ENCODE assay signal across 29 cellular contexts in genomic region chr17:6815775-6816174, GRCh38. TPM values are rescaled to one million over a fixed set of nuclear protein-coding genes. Genes with fewer than 3 reads are reported as not detected.
"Had no signal": no experiment of that assay in that cellular context is flagged by ENCODE, and none has a peak within 500 bp of the region (broad histone marks: within the 10 kb centered on the region; RNA-seq: fewer than 3 reads in every experiment).

No MANE protein-coding gene starts in this region.

- H3K4me3 ChIP-seq: left ventricle myocardium inferior, neural progenitor cell, sigmoid colon, smooth muscle cell, tibial nerve had no signal

- H3K27ac ChIP-seq: left ventricle myocardium inferior, neural progenitor cell, sigmoid colon, tibial nerve had no signal

- H3K4me1 ChIP-seq: left ventricle myocardium inferior, neural progenitor cell, sigmoid colon, tibial nerve had no signal

- H3K4me1 Mint-ChIP-seq: activated naive CD8-positive, alpha-beta T cell treated with anti-CD3 and anti-CD28 coated beads, Interleukin-2, amount 50 U/mL, for 24 hours; brain; mesothelial cell of epicardium; naive thymus-derived CD8-positive, alpha-beta T cell; neural progenitor cell had no signal

- H3K9me3 ChIP-seq: sigmoid colon had no signal

- FAIRE-seq: frontal cortex had no signal

- H3K27me3 ChIP-seq: sigmoid colon, tibial nerve had no signal

- H3K4me3 Mint-ChIP-seq: activated naive CD8-positive, alpha-beta T cell treated with anti-CD3 and anti-CD28 coated beads, Interleukin-2, amount 50 U/mL, for 24 hours; activated T-cell treated with anti-CD3 and anti-CD28 coated beads, Interleukin-2, amount 50 U/mL, for 72 hours; brain; mesothelial cell of epicardium; naive thymus-derived CD8-positive, alpha-beta T cell; neural progenitor cell; stimulated activated naive CD8-positive, alpha-beta T cell treated with anti-CD3 and anti-CD28 coated beads, Interleukin-15, Interleukin-2, amounts not matched to agents 100 ng/mL and 50 ng/mL, for 24 hours; T-helper 1 cell treated with Interleukin-12 subunit alpha and Interleukin-12 subunit beta and Interleukin-4 antibody, amounts not matched to agents 30 μg/mL and 1 μg/mL, for 36 hours had no signal

- H3K27ac Mint-ChIP-seq: activated naive CD8-positive, alpha-beta T cell treated with anti-CD3 and anti-CD28 coated beads, Interleukin-2, amount 50 U/mL, for 24 hours; activated T-cell treated with anti-CD3 and anti-CD28 coated beads, Interleukin-2, amount 50 U/mL, for 72 hours; brain; mesothelial cell of epicardium; naive thymus-derived CD8-positive, alpha-beta T cell; stimulated activated naive CD8-positive, alpha-beta T cell treated with anti-CD3 and anti-CD28 coated beads, Interleukin-15, Interleukin-2, amounts not matched to agents 100 ng/mL and 50 ng/mL, for 24 hours; T-helper 1 cell treated with Interleukin-12 subunit alpha and Interleukin-12 subunit beta and Interleukin-4 antibody, amounts not matched to agents 30 μg/mL and 1 μg/mL, for 36 hours had no signal

- ATAC-seq: activated naive CD8-positive, alpha-beta T cell treated with anti-CD3 and anti-CD28 coated beads, Interleukin-2, amount 50 U/mL, for 24 hours; activated T-cell treated with anti-CD3 and anti-CD28 coated beads, Interleukin-2, amount 50 U/mL, for 72 hours; esophagus mucosa; naive thymus-derived CD8-positive, alpha-beta T cell had no signal

- H3K36me3 Mint-ChIP-seq: brain; mesothelial cell of epicardium; naive thymus-derived CD8-positive, alpha-beta T cell; neural progenitor cell had no signal

- DNase-seq: activated effector memory CD4-positive, alpha-beta T cell treated with Interleukin-2 at 50 U/mL for 16 hours; activated naive CD4-positive, alpha-beta T cell treated with anti-CD3 and anti-CD28 coated beads, Interleukin-2, amount 50 U/mL, for 16 hours; activated naive CD8-positive, alpha-beta T cell treated with anti-CD3 and anti-CD28 coated beads, Interleukin-2, amount 50 U/mL, for 24 hours; activated T-cell treated with anti-CD3 and anti-CD28 coated beads, Interleukin-2, amount 50 U/mL, for 72 hours; aorta; caudate nucleus; dermis blood vessel endothelial cell; effector memory CD4-positive, alpha-beta T cell; hippocampal formation; kidney glomerular epithelial cell; left ventricle myocardium inferior; mammary epithelial cell; naive thymus-derived CD8-positive, alpha-beta T cell; sigmoid colon; stimulated activated CD4-positive, alpha-beta T cell treated with anti-CD3 and anti-CD28 coated beads, Interleukin-4, amount 100 ng/mL, for 4 hours; T1000 had no signal

- H3K9me3 Mint-ChIP-seq: activated naive CD8-positive, alpha-beta T cell treated with anti-CD3 and anti-CD28 coated beads, Interleukin-2, amount 50 U/mL, for 24 hours; activated T-cell treated with anti-CD3 and anti-CD28 coated beads, Interleukin-2, amount 50 U/mL, for 72 hours; stimulated activated naive CD8-positive, alpha-beta T cell treated with anti-CD3 and anti-CD28 coated beads, Interleukin-15, Interleukin-2, amounts not matched to agents 100 ng/mL and 50 ng/mL, for 24 hours; T-helper 1 cell treated with Interleukin-12 subunit alpha and Interleukin-12 subunit beta and Interleukin-4 antibody, amounts not matched to agents 30 μg/mL and 1 μg/mL, for 36 hours had no signal

- H3K36me3 ChIP-seq: left ventricle myocardium inferior, neural progenitor cell, sigmoid colon, tibial nerve had no signal

RNA-seq across cellular contexts. Expression of gene TEKT1, which starts 15.8 kb away (rescaled TPM):
- total RNA-seq: activated T-cell treated with anti-CD3 and anti-CD28 coated beads, Interleukin-2, amount 50 U/mL, for 72 hours; aorta; dermis blood vessel endothelial cell; esophagus mucosa; left ventricle myocardium inferior; mammary epithelial cell; mesothelial cell of epicardium; naive thymus-derived CD8-positive, alpha-beta T cell; osteoblast; posterior vena cava; renal cortical epithelial cell; sigmoid colon; smooth muscle cell; tibial nerve; urinary bladder had no signal

RNA-seq across cellular contexts. Expression of gene FBXO39, which starts 39.8 kb away (rescaled TPM):
- total RNA-seq: frontal cortex, left ventricle myocardium inferior, mesothelial cell of epicardium, sigmoid colon, smooth muscle cell had no signal
